ENCODE assay signal across 22 cellular contexts in genomic region chr2:47868611-47869352, GRCh38. TPM values are rescaled to one million over a fixed set of nuclear protein-coding genes. Genes with fewer than 3 reads are reported as not detected.
DNase-seq lines count a peak whose midpoint lies in the region; ATAC-seq, FAIRE-seq and TF ChIP-seq lines count a peak whose summit lies in the region.
"Had no signal": no experiment of that assay in that cellular context is flagged by ENCODE, and none has a peak within 500 bp of the region (broad histone marks: within the 10 kb centered on the region; RNA-seq: fewer than 3 reads in every experiment).

No MANE protein-coding gene starts in this region.

- no peak for TF ChIP-seq RAD21 in K562 (CRISPR knock-in tag; conservative IDR thresholded peaks at IDR 0.05 in 1 of 2, IDR thresholded peaks at IDR 0.05 in 1 of 2)

- intact Hi-C loops in K562 (cut with micrococcal nuclease), result no loop called here
- intact Hi-C loops in natural killer cell (cut with micrococcal nuclease), result loop anchor here (10.0 kb wide), 1 partner anchor 146 kb away; no protein-coding TSS in a partner anchor

- H3K27ac Mint-ChIP-seq in CD4-positive, CD25-positive, alpha-beta regulatory T cell, result peak overlapping the region; percentile 28 to 93 (median 80)
- H3K27ac Mint-ChIP-seq in natural killer cell, result peak overlapping the region; percentile 74 to 82

- no peaks in the 10 kb centered on the region for H3K9me3 Mint-ChIP-seq in CD4-positive, CD25-positive, alpha-beta regulatory T cell
- no peaks in the 10 kb centered on the region for H3K9me3 Mint-ChIP-seq in natural killer cell

- POLR2A ChIA-PET in K562 (lab: Yijun Ruan, JAX), result interaction anchor here (0.6 to 1.0 kb wide), 3 partner anchors 14 to 1169 kb away, joined by 3 to 4 read pairs (median 3); no protein-coding TSS in a partner anchor

- H3K4me1 ChIP-seq in CD4-positive, CD25-positive, alpha-beta regulatory T cell (ENCODE audit: control insufficient read depth, insufficient read depth, low read length, poor library complexity, severe bottlenecking), result peaks cover 54% of the 10 kb centered on the region
- peaks cover 4 to 18% of the 10 kb centered on the region in 2 experiments; a peak in 4 of 5 replicates for H3K4me1 ChIP-seq in K562 (replicated peaks in 1 of 2; ENCODE audit: control insufficient read depth in 2 of 2, insufficient read depth in 2 of 2, low read length in 2 of 2)

- H4K20me1 ChIP-seq in K562 (replicated peaks; ENCODE audit: control insufficient read depth, insufficient read depth, low read length), result peaks cover 22% of the 10 kb centered on the region

- H3K36me3 Mint-ChIP-seq in CD4-positive, CD25-positive, alpha-beta regulatory T cell, result peaks cover 10% of the 10 kb centered on the region
- no peaks in the 10 kb centered on the region for H3K36me3 Mint-ChIP-seq in natural killer cell

- no peak overlapping the region for H3K4me2 ChIP-seq in K562 (ENCODE audit: insufficient read depth, low read length)

- no peak overlapping the region for H3K9ac ChIP-seq in K562 (ENCODE audit: insufficient read depth in 1 of 2, low read depth in 2 of 2, low read length in 2 of 2)

- H3K27me3 ChIP-seq in CD4-positive, CD25-positive, alpha-beta regulatory T cell (ENCODE audit: control insufficient read depth, insufficient read depth, low read length), result no peaks in the 10 kb centered on the region
- no peaks in the 10 kb centered on the region for H3K27me3 ChIP-seq in K562 (ENCODE audit: control insufficient read depth in 2 of 2, insufficient read depth in 2 of 2, low read length in 2 of 2)
- H3K27me3 ChIP-seq: right atrium auricular region had no signal

- CTCF ChIA-PET in K562 (lab: Yijun Ruan, JAX; ENCODE audit: low intra/inter-chr PET ratio), result interaction anchor here (0.7 kb wide), 1 partner anchor 322 kb away, joined by 3 read pairs; no protein-coding TSS in a partner anchor

- DNase-seq in CD4-positive, CD25-positive, alpha-beta regulatory T cell, result no peak
- DNase-seq in G401 (ENCODE audit: low spot score) (peak; percentile 80), K562 (ENCODE audit: extremely low read depth in 1 of 4, low spot score in 3 of 4) (no peak), natural killer cell (no peak), NOMO-1 (lab: John Stamatoyannopoulos, UW; ENCODE audit: unreplicated experiment in 2 of 2) (no peak), UCSD-AML1 (lab: John Stamatoyannopoulos, UW; ENCODE audit: unreplicated experiment) (no peak)
- DNase-seq in stimulated activated CD8-positive, alpha-beta memory T cell treated with anti-CD3 and anti-CD28 coated beads, Interleukin-4, amount 100 ng/mL, for 48 hours, result no peak
- DNase-seq: activated effector memory CD4-positive, alpha-beta T cell treated with Interleukin-2 at 50 U/mL for 16 hours; aorta; HCEC 1CT; hypothalamus; KG1; kidney glomerular epithelial cell; NCI-H2081; Right ventricle myocardium superior; T-helper 1 cell; WERI-Rb-1 had no signal

- no TSS peak for BruUV-seq in K562 (replicated peaks; lab: Mats Ljungman, UMichigan)

- WGBS in K562 (ENCODE audit: insufficient coverage, low coverage, missing lambda C conversion rate), result 68% methylated on average over 7 of the region's 7 CpGs

- ATAC-seq in CD4-positive, CD25-positive, alpha-beta regulatory T cell (ENCODE audit: low read depth in 2 of 2), result no peak
- no peak for ATAC-seq in K562
- ATAC-seq in natural killer cell, result no peak
- ATAC-seq in GM18498 (IDR thresholded peaks at IDR 0.05; ENCODE audit: unreplicated experiment), result no peak

- H3K9me1 ChIP-seq in K562 (ENCODE audit: control insufficient read depth, insufficient read depth, low read length), result no peaks in the 10 kb centered on the region

- TF ChIP-seq CTCF in K562 (IDR thresholded peaks at IDR 0.05 in 2 of 3, conservative IDR thresholded peaks at IDR 0.05 in 1 of 3; ENCODE audit: insufficient read depth in 2 of 3, low read depth in 1 of 3, low read length in 3 of 3) (no peak), natural killer cell (IDR thresholded peaks at IDR 0.05) (no peak)

- H3K9me3 ChIP-seq in CD4-positive, CD25-positive, alpha-beta regulatory T cell (ENCODE audit: control insufficient read depth in 2 of 2, low read length in 2 of 2), result no peaks in the 10 kb centered on the region
- H3K9me3 ChIP-seq in K562 (replicated peaks; ENCODE audit: control insufficient read depth, insufficient read depth, low read depth, low read length), result no peaks in the 10 kb centered on the region
- H3K9me3 ChIP-seq: right atrium auricular region had no signal

- no peak overlapping the region for H3K4me3 ChIP-seq in CD4-positive, CD25-positive, alpha-beta regulatory T cell (ENCODE audit: low read depth, low read length)
- no peak overlapping the region for H3K4me3 ChIP-seq in K562
- H3K4me3 ChIP-seq: right atrium auricular region had no signal

- no peak for FAIRE-seq in K562 (lab: Jason Lieb, UNC)
- FAIRE-seq: colon, D721Med, G401.6 had no signal

- in situ Hi-C loops in G401 (cut with HindIII; ENCODE audit: low sequenced_read_pairs), result no loop called here
- in situ Hi-C loops in K562 (cut with MboI), result loop anchor here (25.0 kb wide), 1 partner anchor 544 kb away; no protein-coding TSS in a partner anchor

- peaks cover 11% of the 10 kb centered on the region for H3K36me3 ChIP-seq in CD4-positive, CD25-positive, alpha-beta regulatory T cell (ENCODE audit: control insufficient read depth, insufficient read depth, low read length)
- H3K36me3 ChIP-seq in K562 (ENCODE audit: control insufficient read depth, insufficient read depth, low read length), result peaks cover 26% of the 10 kb centered on the region; the same call in 2 of the 3 replicates
- H3K36me3 ChIP-seq: right atrium auricular region had no signal

- peak overlapping the region in 1 of 4 donors; percentile 44 for H3K4me3 Mint-ChIP-seq in CD4-positive, CD25-positive, alpha-beta regulatory T cell
- H3K4me3 Mint-ChIP-seq in natural killer cell, result no peak overlapping the region

- H2AFZ ChIP-seq in K562 (ENCODE audit: low read depth, low read length), result no peak overlapping the region

- peaks cover 99% of the 10 kb centered on the region for H3K79me2 ChIP-seq in K562 (ENCODE audit: control insufficient read depth, insufficient read depth, low read length)

- no peak for TF ChIP-seq POLR2A in K562 (conservative IDR thresholded peaks at IDR 0.05)

- H3K4me1 Mint-ChIP-seq in CD4-positive, CD25-positive, alpha-beta regulatory T cell, result peaks cover 49 to 93% (median 78%) of the 10 kb centered on the region in 4 donors
- H3K4me1 Mint-ChIP-seq in natural killer cell, result peaks cover 80 to 83% of the 10 kb centered on the region in 2 donors

- TF ChIP-seq EP300 in K562 (IDR thresholded peaks at IDR 0.05; ENCODE audit: low read length), result no peak

- peak overlapping the region; percentile 26 for H3K27ac ChIP-seq in CD4-positive, CD25-positive, alpha-beta regulatory T cell (ENCODE audit: insufficient read depth, low read length, poor library complexity, severe bottlenecking)
- H3K27ac ChIP-seq in K562 (ENCODE audit: extremely low read depth, low read depth, low read length), result 0 out of 3 replicates have a peak overlapping the region, but pooled peaks have one; percentile 2
- H3K27ac ChIP-seq: WERI-Rb-1 had no signal

- no peaks in the 10 kb centered on the region for H3K27me3 Mint-ChIP-seq in CD4-positive, CD25-positive, alpha-beta regulatory T cell
- no peaks in the 10 kb centered on the region for H3K27me3 Mint-ChIP-seq in natural killer cell (ENCODE audit: low read depth in 2 of 2)

TF ChIP-seq in K562, 482 proteins besides CTCF, POLR2A, EP300 and RAD21 (continues in another document):
- no peak for TF ChIP-seq PKNOX1 (IDR thresholded peaks at IDR 0.05)
- no peak for TF ChIP-seq NR3C1 (CRISPR knock-in tag; IDR thresholded peaks at IDR 0.05)
- TF ChIP-seq BRCA1 (IDR thresholded peaks at IDR 0.05), result no peak
- no peak for TF ChIP-seq BRCA1 (CRISPR knock-in tag; IDR thresholded peaks at IDR 0.05)

RNA-seq across cellular contexts. Expression of gene FBXO11, which starts 37.5 kb away (rescaled TPM):
- 124 TPM for total RNA-seq in CD4-positive, CD25-positive, alpha-beta regulatory T cell
- polyA plus RNA-seq in CD4-positive, CD25-positive, alpha-beta regulatory T cell, result 1 to 10 TPM; 5.0 to 7.7 (median 6.0) TPM
- 19.4 and 40.1 TPM in 2 replicates for total RNA-seq in G401 (2014; rRNA removed; shearing (Covaris generic))
- total RNA-seq in K562 (2011; cell fraction: chromatin; rRNA removed; ENCODE audit: low replicate concordance), result 50.8 and 180 TPM in 2 replicates
- 23.8 and 31.2 TPM in 2 replicates for total RNA-seq in K562 (2011; cell fraction: nucleolus; rRNA removed)
- total RNA-seq in K562 (2011; cell fraction: nucleoplasm; rRNA removed), result 66.1 and 83.2 TPM in 2 replicates
- total RNA-seq in K562 (2014; rRNA removed), result 18.5 and 24.1 TPM in 2 replicates
- total RNA-seq in K562 (2014; rRNA removed; fragmentation: Illumina TruSeq; extraction: Trizol), result 23.3 and 26.0 TPM in 2 replicates
- 19.6 and 20.5 TPM in 2 replicates for total RNA-seq in K562 (2015; rRNA removed; fragmentation: Illumina TruSeq; extraction: Trizol)
- total RNA-seq in K562 (2021), result 39.7 and 40.7 TPM in 2 replicates
- 38.3 and 42.0 TPM in 2 replicates for polyA plus RNA-seq in K562 (2011; rRNA removed)
- polyA plus RNA-seq in K562 (2011; cell fraction: cytosol; rRNA removed), result 15.8 and 27.3 TPM in 2 replicates
- 81.8 and 111 TPM in 2 replicates for polyA plus RNA-seq in K562 (2011; cell fraction: nucleus; rRNA removed)
- 31.6 and 35.1 TPM in 2 replicates for polyA plus RNA-seq in K562 (2012)
- polyA plus RNA-seq in K562 (2014; fragmentation: Illumina TruSeq; extraction: Trizol), result 37.0 and 44.5 TPM in 2 replicates
- 10 to 100 TPM in 1 of 2 experiments, 1 to 10 TPM in 1; 8.8 to 11.8 TPM for polyA plus RNA-seq in K562 (2014; fragmentation: Nextera tagmentation; extraction: Ambion mirVana)
- 23.1 and 34.9 TPM in 2 replicates for polyA plus RNA-seq in K562 (2014; rRNA removed)
- 61.7 and 67.6 TPM in 2 replicates for polyA minus RNA-seq in K562 (2011; rRNA and poly(A)+ RNA removed)
- 35.0 and 42.2 TPM in 2 replicates for polyA minus RNA-seq in K562 (2011; cell fraction: cytosol; rRNA and poly(A)+ RNA removed)
- polyA minus RNA-seq in K562 (2011; cell fraction: nucleus; rRNA and poly(A)+ RNA removed), result 19.4 and 37.9 TPM in 2 replicates
- 100 to 1,000 TPM; 104 to 110 (median 105) TPM for total RNA-seq in natural killer cell
